In genomic region chr2:95292623-95293260, GRCh38 we compare ENCODE assay signal across 22 cellular contexts. TPM values are rescaled to one million over a fixed set of nuclear protein-coding genes. Genes with fewer than 3 reads are reported as not detected.
A peak's percentile ranks its signal among the peaks of the same experiment; 100 is the strongest.
DNase-seq lines count a peak whose midpoint lies in the region; ATAC-seq and TF ChIP-seq lines count a peak whose summit lies in the region.
"Had no signal": no experiment of that assay in that cellular context is flagged by ENCODE, and none has a peak within 500 bp of the region (broad histone marks: within the 10 kb centered on the region; RNA-seq: fewer than 3 reads in every experiment).

No MANE protein-coding gene starts in this region.

- H4K20me1 ChIP-seq in PC-3 (ENCODE audit: low read length): no peaks in the 10 kb centered on the region

- peaks cover 32% of the 10 kb centered on the region for H3K4me1 ChIP-seq in PC-3 (ENCODE audit: insufficient read depth, low read length)
- no peaks in the 10 kb centered on the region for H3K4me1 ChIP-seq in A673 (ENCODE audit: insufficient read depth, low read length, poor library complexity, severe bottlenecking)
- H3K4me1 ChIP-seq in suprapubic skin: peaks cover 6% of the 10 kb centered on the region
- H3K4me1 ChIP-seq: BE2C, right atrium auricular region had no signal

- WGBS in suprapubic skin: 68% methylated on average over 6 of the region's 9 CpGs

- H3K79me2 ChIP-seq in PC-3 (ENCODE audit: low read length): no peaks in the 10 kb centered on the region

- H3F3A ChIP-seq in PC-3 (ENCODE audit: low read length, unreplicated experiment): peaks cover 4% of the 10 kb centered on the region

- H3K36me3 ChIP-seq in PC-3 (ENCODE audit: low read depth, low read length) (peaks cover 27% of the 10 kb centered on the region), A673 (ENCODE audit: insufficient read depth, low read length, poor library complexity, severe bottlenecking) (no peaks in the 10 kb centered on the region), suprapubic skin (peaks cover 26% of the 10 kb centered on the region)
- H3K36me3 ChIP-seq: BE2C, esophagus muscularis mucosa, right atrium auricular region had no signal

- POLR2A ChIA-PET in PC-3 (lab: Charles Lee; ENCODE audit: unreplicated experiment): no interaction called here
- POLR2A ChIA-PET in A673 (lab: Charles Lee; ENCODE audit: low non-redundant PET): no interaction called here

- H3K4me3 ChIP-seq in PC-3 (ENCODE audit: low read length): no peak overlapping the region
- no peak overlapping the region for H3K4me3 ChIP-seq in A673 (ENCODE audit: low read depth, low read length, poor library complexity, severe bottlenecking)
- H3K4me3 ChIP-seq in suprapubic skin: no peak overlapping the region
- H3K4me3 ChIP-seq: esophagus muscularis mucosa, right atrium auricular region, vagina had no signal

- ATAC-seq in PC-3 (peak; percentile 92), HG03025 (IDR thresholded peaks at IDR 0.05; ENCODE audit: low FRiP score, unreplicated experiment) (no peak)

- no peak overlapping the region for H2AFZ ChIP-seq in PC-3 (ENCODE audit: low read length)

- intact Hi-C loops in PC-3 (cut with micrococcal nuclease): loop anchor here (2.0 kb wide), 1 partner anchor 14 kb away; no protein-coding TSS in a partner anchor
- intact Hi-C loops in A673 (cut with micrococcal nuclease; ENCODE audit: unreplicated experiment): no loop called here

- TF ChIP-seq POLR2A in suprapubic skin (IDR thresholded peaks at IDR 0.05): no peak

- H3K9ac ChIP-seq in PC-3 (ENCODE audit: low read length): no peak overlapping the region

- TF ChIP-seq CTCF in PC-3 (conservative IDR thresholded peaks at IDR 0.05; ENCODE audit: low read depth, low read length) (no peak), A673 (conservative IDR thresholded peaks at IDR 0.05; ENCODE audit: low read depth, low read length) (no peak), suprapubic skin (IDR thresholded peaks at IDR 0.05) (no peak)

- BruUV-seq in PC-3 (replicated peaks; lab: Mats Ljungman, UMichigan) (no TSS peak), A673 (replicated peaks; lab: Mats Ljungman, UMichigan) (no TSS peak)

- H3K27me3 ChIP-seq in PC-3 (ENCODE audit: low read length) (no peaks in the 10 kb centered on the region), A673 (replicated peaks; ENCODE audit: insufficient read depth, low read depth, low read length, poor library complexity) (no peaks in the 10 kb centered on the region), suprapubic skin (peaks cover 3% of the 10 kb centered on the region)
- H3K27me3 ChIP-seq: BE2C, right atrium auricular region, vagina had no signal

- no peaks in the 10 kb centered on the region for H3K9me2 ChIP-seq in PC-3 (replicated peaks; ENCODE audit: low read length)

- peak overlapping the region; percentile 13 for H3K4me2 ChIP-seq in PC-3 (ENCODE audit: low read length)

- TF ChIP-seq EP300 in suprapubic skin (IDR thresholded peaks at IDR 0.05): no peak

- DNase-seq in DMS53 (lab: John Stamatoyannopoulos, UW) (peak; percentile 31), DMS53 treated with DMSO at 0.1 percent for 48 hours (lab: John Stamatoyannopoulos, UW; ENCODE audit: unreplicated experiment) (no peak), PC-3 (peak; percentile 95), caudate nucleus (lab: John Stamatoyannopoulos, UW) (peak in 1 of 61 donors; percentile 37), renal cortical epithelial cell (ENCODE audit: low read depth) (peak; percentile 62), A673 (ENCODE audit: low spot score) (no peak), suprapubic skin (ENCODE audit: low spot score in 2 of 2) (no peak)
- DNase-seq: activated CD4-positive, CD25-positive, alpha-beta regulatory T cell; activated naive CD4-positive, alpha-beta T cell treated with anti-CD3 and anti-CD28 coated beads, Interleukin-2, amount 10 ng/mL, durations not matched to agents 7 days and 5 days; activated T-cell treated with anti-CD3 and anti-CD28 coated beads, Interleukin-2, amount 50 U/mL, for 24 hours; anterior cingulate cortex; BE2C; Calu3; cerebellar nuclear complex; kidney glomerular epithelial cell; NCI-H2107; NCI-H526 treated with DMSO at 0.1 percent for 48 hours had no signal

- H3K27ac ChIP-seq in PC-3 (ENCODE audit: low read length) (peak overlapping the region; percentile 46), caudate nucleus (ENCODE audit: low read depth, low read length) (peak overlapping the region; percentile 21), A673 (ENCODE audit: low read depth, low read length, poor library complexity, severe bottlenecking) (no peak overlapping the region), suprapubic skin (no peak overlapping the region)
- H3K27ac ChIP-seq: esophagus muscularis mucosa, right atrium auricular region, vagina had no signal

- CTCF ChIA-PET in PC-3 (lab: Charles Lee): interaction anchor here (1.2 to 1.4 kb wide), 2 partner anchors 14 to 17 kb away, joined by 3 to 5 read pairs; no protein-coding TSS in a partner anchor
- CTCF ChIA-PET in A673 (lab: Charles Lee): no interaction called here

- H3K9me3 ChIP-seq in PC-3 (ENCODE audit: low read length): no peaks in the 10 kb centered on the region
- H3K9me3 ChIP-seq in A673 (ENCODE audit: low read depth, low read length, poor library complexity, severe bottlenecking): no peaks in the 10 kb centered on the region
- no peaks in the 10 kb centered on the region for H3K9me3 ChIP-seq in suprapubic skin
- H3K9me3 ChIP-seq: BE2C, vagina had no signal

RNA-seq across cellular contexts. Expression of gene KCNIP3, which starts 4.4 kb away (rescaled TPM):
- 13.3 and 19.1 TPM in 2 replicates for total RNA-seq in PC-3 (2014; rRNA removed)
- 47.4 and 127 TPM in 2 replicates for total RNA-seq in renal cortical epithelial cell
- total RNA-seq in A673 (2021): 0.24 and 0.45 TPM in 2 replicates
- total RNA-seq in suprapubic skin: 10 to 100 TPM in 3 of 4 donors, 1 to 10 TPM in 1; 7.1 to 21.6 (median 13.6) TPM
- total RNA-seq: T-helper 2 cell treated with Interferon-gamma antibody and Interleukin-4, amounts not matched to agents 100 ng/mL and 5 ng/mL, for 36 hours had no signal

RNA-seq across cellular contexts. Expression of gene PROM2, which starts 18.5 kb away (rescaled TPM):
- total RNA-seq in PC-3 (2014; rRNA removed) (64.2 and 77.8 TPM in 2 replicates), renal cortical epithelial cell (17.6 and 38.0 TPM in 2 replicates), A673 (2021) (1.4 and 1.6 TPM in 2 replicates), suprapubic skin (100 to 1,000 TPM in 2 of 4 donors, 10 to 100 TPM in 2; 96.8 to 166 (median 131) TPM)

Comparison
In these comparisons a context has a peak if more than half of its experiments do, and no peak if none do; other contexts are left out.
1. DNase-seq: peak in DMS53 (single experiment), PC-3 (single experiment) and renal cortical epithelial cell (single experiment); none in DMS53 treated with DMSO at 0.1 percent for 48 hours (single experiment), A673 (single experiment) and suprapubic skin (0 of 2).
2. H3K27ac ChIP-seq: peak in PC-3 (single experiment) and caudate nucleus (single experiment); none in A673 (single experiment) and suprapubic skin (single experiment).